ENCODE assay signal across 9 cellular contexts in the genomic region with DNA sequence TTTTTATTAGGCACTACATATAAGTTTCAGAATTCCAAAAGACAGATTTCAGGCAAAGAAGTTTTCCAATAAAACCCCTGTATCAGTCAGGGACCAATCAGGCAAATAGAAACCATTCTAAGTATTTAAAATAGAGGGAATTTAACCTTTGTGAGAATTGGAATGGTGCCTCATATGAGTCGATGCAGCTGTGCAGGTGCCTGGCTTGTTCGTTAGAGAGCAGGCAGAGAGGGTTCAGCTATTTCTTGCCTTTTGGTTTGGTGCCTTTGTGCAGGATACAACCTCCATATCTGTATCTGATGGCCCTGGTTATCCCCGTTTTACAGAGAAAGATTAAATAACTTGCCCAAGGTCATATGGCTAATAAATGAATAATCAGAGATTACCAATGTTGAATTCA. TPM values are rescaled to one million over a fixed set of nuclear protein-coding genes. Genes with fewer than 3 reads are reported as not detected.
"Had no signal": no experiment of that assay in that cellular context is flagged by ENCODE, and none has a peak within 500 bp of the region (broad histone marks: within the 10 kb centered on the region; RNA-seq: fewer than 3 reads in every experiment).

No MANE protein-coding gene starts in this region.

- DNase-seq: GDM1, GF-D8 had no signal

- ATAC-seq: GM12878 had no signal

- FAIRE-seq: G401.6, GM12878, GM12891, GM12892, GM18507, GM19239 had no signal

- H3K4me3 ChIP-seq: GM12878 had no signal

RNA-seq across cellular contexts. Expression of gene DDX4, which starts 6.0 kb away (rescaled TPM):
- total RNA-seq: G401 had no signal
